8 cellular contexts compared by ENCODE assay signal in the genomic region with DNA sequence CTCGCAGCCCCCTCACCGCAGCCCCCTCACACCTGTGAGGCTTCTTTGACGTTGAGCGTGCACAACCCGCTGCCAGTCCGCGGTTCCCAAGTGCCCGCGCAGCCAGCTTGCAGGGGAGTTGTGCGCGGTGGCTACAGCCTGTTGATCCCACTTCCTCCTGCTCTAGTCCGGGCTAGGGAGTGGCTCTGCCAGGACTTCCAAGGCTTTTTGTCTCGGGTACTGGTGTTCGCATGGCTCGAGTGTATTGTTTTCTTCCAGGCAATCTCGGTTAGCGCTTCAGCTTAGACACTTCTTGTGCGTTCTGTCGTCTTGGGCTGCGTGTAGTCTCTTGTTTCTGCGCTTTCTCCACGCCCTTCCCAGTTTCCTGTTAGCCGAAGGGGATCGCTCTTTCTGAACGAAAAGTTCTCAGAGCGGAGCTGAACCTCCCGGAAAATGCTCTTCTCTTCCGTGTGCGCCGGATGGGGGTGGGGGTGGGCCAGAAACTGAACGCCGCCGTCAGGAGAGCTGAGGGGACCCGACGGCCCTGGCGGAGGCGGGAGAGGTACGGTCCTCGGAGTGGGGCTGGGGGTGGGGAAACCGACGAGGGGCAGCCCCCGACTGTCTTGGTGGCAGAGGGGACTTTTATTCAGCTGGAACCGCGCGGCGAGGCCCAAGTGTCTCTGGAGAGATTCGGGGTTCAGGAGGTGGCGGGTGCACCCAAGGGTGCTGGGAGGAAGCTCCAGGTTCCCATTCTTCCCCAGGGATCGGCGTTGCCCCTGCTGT. TPM values are rescaled to one million over a fixed set of nuclear protein-coding genes. Genes with fewer than 3 reads are reported as not detected.
DNase-seq lines count a peak whose midpoint lies in the region; ATAC-seq, FAIRE-seq and TF ChIP-seq lines count a peak whose summit lies in the region.

No MANE protein-coding gene starts in this region.

- WGBS in spleen, 5 donors = 2 to 7% (median 4%) methylated on average over 36 to 50 of the region's 50 CpGs

- TF ChIP-seq CTCF in kidney (IDR thresholded peaks at IDR 0.05; ENCODE audit: borderline replicate concordance, extremely low read depth, insufficient read depth) = no peak
- no peak for TF ChIP-seq CTCF in spleen (IDR thresholded peaks at IDR 0.05 in 8 of 11, conservative IDR thresholded peaks at IDR 0.05 in 3 of 11)

- H3K27ac Mint-ChIP-seq in IgD-negative memory B cell = peak overlapping the region in 1 of 3 donors; percentile 50

- TF ChIP-seq POLR2A in spleen (IDR thresholded peaks at IDR 0.05) = no peak

- FAIRE-seq in kidney (lab: Jason Lieb, UNC) = no peak

- H3K4me3 ChIP-seq in kidney (ENCODE audit: low read length in 2 of 2) = peak overlapping the region; percentile 69 to 73
- H3K4me3 ChIP-seq in spleen = peak overlapping the region; percentile 68 to 97 (median 94)

- peak overlapping the region; percentile 68 to 72 for H3K9ac ChIP-seq in kidney (ENCODE audit: low read length in 2 of 2)

- H3K27me3 ChIP-seq in spleen (replicated peaks in 1 of 7) = peaks cover 0 to 44% (median 8%) of the 10 kb centered on the region in 7 donors

- no peaks in the 10 kb centered on the region for H3K9me3 ChIP-seq in kidney (ENCODE audit: control insufficient read depth in 1 of 2, low read length in 2 of 2)
- H3K9me3 ChIP-seq in spleen = no peaks in the 10 kb centered on the region

- H3K36me3 ChIP-seq in kidney (ENCODE audit: control insufficient read depth in 1 of 2, insufficient read depth in 2 of 2, low read length in 2 of 2) (no peaks in the 10 kb centered on the region), spleen (no peaks in the 10 kb centered on the region)

- peaks cover 2% of the 10 kb centered on the region for H3K36me3 Mint-ChIP-seq in IgD-negative memory B cell

- H3K4me1 ChIP-seq in kidney (ENCODE audit: control insufficient read depth in 1 of 2, insufficient read depth in 1 of 2, low read depth in 1 of 2, low read length in 2 of 2) (peaks cover 3 to 6% of the 10 kb centered on the region in 2 donors), spleen (peaks cover 5 to 31% (median 22%) of the 10 kb centered on the region in 6 donors)

- H3K9me3 Mint-ChIP-seq in IgD-negative memory B cell = no peaks in the 10 kb centered on the region

- peak overlapping the region; percentile 82 to 89 for H3K27ac ChIP-seq in kidney (ENCODE audit: low read depth in 2 of 2, low read length in 2 of 2)
- peak overlapping the region; percentile 72 to 86 (median 84) for H3K27ac ChIP-seq in spleen

- DNase-seq in DMS 273 treated with DMSO at 0.1 percent for 48 hours (lab: John Stamatoyannopoulos, UW) (peak; percentile 55), T-helper 1 cell (peak in 4 of 5 donors; percentile 19 to 55 (median 23)), kidney (peak; percentile 83), spleen (peak; percentile 80), GF-D8 (lab: John Stamatoyannopoulos, UW) (no peak)
- peak; percentile 10 for DNase-seq in central memory CD4-positive, alpha-beta T cell

- H3K27me3 Mint-ChIP-seq in IgD-negative memory B cell = peaks cover 28% of the 10 kb centered on the region

- H3K4me3 Mint-ChIP-seq in IgD-negative memory B cell = peak overlapping the region; percentile 76 to 94 (median 84)

- H3K4me1 Mint-ChIP-seq in IgD-negative memory B cell = peaks cover 6 to 11% (median 9%) of the 10 kb centered on the region in 3 donors

- peak; percentile 44 for ATAC-seq in GM21515 (IDR thresholded peaks at IDR 0.05; ENCODE audit: unreplicated experiment)

- intact Hi-C loops in kidney (cut with DNase I) (no loop called here), spleen (cut with DNase I; ENCODE audit: low total_unique reads) (no loop called here)

RNA-seq across cellular contexts. Expression of gene DGKH, which starts 0.7 kb away (rescaled TPM):
- 0.03 TPM for polyA plus RNA-seq in IgD-negative memory B cell
- total RNA-seq in kidney = 28.8 TPM
- polyA plus RNA-seq in kidney (ENCODE audit: insufficient read depth, low read depth, low replicate concordance) = 1.7 TPM
- 10 to 100 TPM in 6 of 7 donors, 1 to 10 TPM in 1; 8.9 to 15.3 (median 11.3) TPM for total RNA-seq in spleen
- 1 to 10 TPM in 1 of 3 donors, under 1 TPM in 2; 0.52 to 1.1 (median 0.65) TPM for polyA plus RNA-seq in spleen
